In the genomic region with DNA sequence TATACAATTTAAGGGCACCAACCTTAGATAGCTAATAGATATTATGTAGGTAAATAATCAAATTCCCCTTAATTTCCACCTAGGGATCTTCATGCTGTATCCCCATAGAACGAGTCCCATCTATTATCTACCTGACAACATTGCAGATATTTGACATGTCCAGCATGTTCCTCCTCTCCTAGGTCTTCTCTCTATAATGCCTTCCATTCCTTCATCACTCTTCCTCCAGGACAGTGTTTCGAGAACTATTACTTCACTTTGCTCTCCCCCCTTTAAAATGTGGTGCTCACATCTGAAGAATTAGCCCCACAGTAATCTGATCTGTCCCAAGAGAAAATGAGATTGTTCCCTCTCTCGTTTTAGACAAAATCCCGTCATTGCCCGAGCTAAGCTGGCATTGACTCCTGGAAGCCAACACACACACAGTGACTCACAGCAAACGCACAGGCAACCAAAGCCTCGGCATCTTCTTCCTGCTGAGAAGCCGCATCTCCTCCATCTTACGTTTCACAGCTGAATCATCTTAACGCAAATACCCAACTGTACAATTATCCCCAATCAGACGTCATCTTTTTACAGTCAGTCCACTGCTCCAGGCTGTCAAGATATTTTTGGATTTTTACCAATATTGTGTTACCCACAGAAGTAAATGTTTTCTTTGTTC, we compare ENCODE assay signal across 12 cellular contexts.
DNase-seq lines count a peak whose midpoint lies in the region; ATAC-seq and TF ChIP-seq lines count a peak whose summit lies in the region.
"Had no signal": no experiment of that assay in that cellular context is flagged by ENCODE, and none has a peak within 500 bp of the region (broad histone marks: within the 10 kb centered on the region; RNA-seq: fewer than 3 reads in every experiment).

No MANE protein-coding gene starts in this region.

- H4K8ac ChIP-seq in trophoblast cell (ENCODE audit: low read depth, low read length): no peak overlapping the region

- H3K4me1 ChIP-seq in trophoblast cell (ENCODE audit: control insufficient read depth in 1 of 2, insufficient read depth in 2 of 2, low read length in 2 of 2) (peaks cover 10 to 13% of the 10 kb centered on the region in 2 experiments), stomach (no peaks in the 10 kb centered on the region)

- no peak for ATAC-seq in GM18517 (IDR thresholded peaks at IDR 0.05; ENCODE audit: unreplicated experiment)
- ATAC-seq: activated CD8-positive, alpha-beta memory T cell treated with anti-CD3 and anti-CD28 coated beads, Interleukin-2, amount 10 ng/mL, durations not matched to agents 7 days and 5 days; T-helper 17 cell had no signal

- TF ChIP-seq CTCF in cardiac fibroblast (IDR thresholded peaks at IDR 0.05; ENCODE audit: low read depth, low read length) (no peak), stomach (IDR thresholded peaks at IDR 0.05) (no peak)

- H3K9me3 ChIP-seq in trophoblast cell (ENCODE audit: insufficient read depth, low read depth, low read length) (peaks cover 4% of the 10 kb centered on the region), stomach (peaks cover 0 to 7% (median 5%) of the 10 kb centered on the region in 4 donors)

- H4K91ac ChIP-seq in trophoblast cell (ENCODE audit: low read depth, low read length): no peak overlapping the region

- no peak for TF ChIP-seq POLR2A in stomach (IDR thresholded peaks at IDR 0.05)

- H3K4me3 ChIP-seq in cardiac fibroblast (replicated peaks in 1 of 2; ENCODE audit: low read depth in 2 of 2, low read length in 2 of 2) (no peak overlapping the region), trophoblast cell (ENCODE audit: low read depth, low read length) (no peak overlapping the region), stomach (no peak overlapping the region), H7 (ENCODE audit: insufficient read depth, low read depth, low read length) (no peak overlapping the region)

- TF ChIP-seq EP300 in stomach (IDR thresholded peaks at IDR 0.05): no peak

- intact Hi-C loops in stomach (cut with DNase I; ENCODE audit: low total_unique reads): no loop called here

- H3K27me3 ChIP-seq in trophoblast cell (ENCODE audit: insufficient read depth, low read length) (no peaks in the 10 kb centered on the region), stomach (peaks cover 0 to 4% (median 2%) of the 10 kb centered on the region in 3 donors), H7 (ENCODE audit: control insufficient read depth, insufficient read depth, low read length) (no peaks in the 10 kb centered on the region)

- H2AFZ ChIP-seq in trophoblast cell (ENCODE audit: insufficient read depth, low read length, poor library complexity): no peak overlapping the region

- H4K12ac ChIP-seq in trophoblast cell (ENCODE audit: low read depth, low read length): no peak overlapping the region

- no peak overlapping the region for H3K27ac ChIP-seq in trophoblast cell (ENCODE audit: low read depth, low read length)
- H3K27ac ChIP-seq in stomach: no peak overlapping the region

- H3K4me2 ChIP-seq in trophoblast cell (ENCODE audit: low read length): no peak overlapping the region

- no peak overlapping the region for H2BK5ac ChIP-seq in trophoblast cell (ENCODE audit: low read depth, low read length, poor library complexity)

- H2AK5ac ChIP-seq in trophoblast cell (ENCODE audit: low read length): no peak overlapping the region

- H3K79me1 ChIP-seq in trophoblast cell (ENCODE audit: low read length): peaks cover 6% of the 10 kb centered on the region

- no peak overlapping the region for H3K23ac ChIP-seq in trophoblast cell (ENCODE audit: low read length)

- no peak overlapping the region for H2BK12ac ChIP-seq in trophoblast cell (ENCODE audit: low read length)

- H2BK120ac ChIP-seq in trophoblast cell (ENCODE audit: insufficient read depth, low read length, poor library complexity): no peak overlapping the region

- no peak overlapping the region for H3K9ac ChIP-seq in trophoblast cell (ENCODE audit: low read length)

- H3K36me3 ChIP-seq in trophoblast cell (ENCODE audit: control insufficient read depth in 1 of 2, insufficient read depth in 2 of 2, low read length in 2 of 2): no peaks in the 10 kb centered on the region
- no peaks in the 10 kb centered on the region for H3K36me3 ChIP-seq in stomach
- H3K36me3 ChIP-seq in H7 (replicated peaks; ENCODE audit: control insufficient read depth, insufficient read depth, low read length): no peaks in the 10 kb centered on the region

- H3K79me2 ChIP-seq in trophoblast cell (ENCODE audit: control insufficient read depth, insufficient read depth, low read length, poor library complexity): no peaks in the 10 kb centered on the region

- WGBS in trophoblast cell (ENCODE audit: extremely low coverage, insufficient coverage, insufficient read length): no CpG with 5 or more reads among the region's 11 CpGs
- 62 to 71% (median 68%) methylated on average over 11 of the region's 11 CpGs for WGBS in stomach, 5 donors

- H3K4ac ChIP-seq in trophoblast cell (ENCODE audit: low read depth, low read length): no peak overlapping the region

- DNase-seq in GM04503 (ENCODE audit: low read depth) (peak; percentile 60), NCI-H446 treated with DMSO at 0.1 percent for 48 hours (lab: John Stamatoyannopoulos, UW) (peak; percentile 10), cardiac fibroblast (ENCODE audit: low read depth in 2 of 2) (peak; percentile 65 to 94), trophoblast cell (peak; percentile 52 to 61), putamen (ENCODE audit: low spot score) (no peak), stomach (no peak), H7 (no peak)
- DNase-seq: activated CD8-positive, alpha-beta memory T cell treated with anti-CD3 and anti-CD28 coated beads, Interleukin-2, amount 10 ng/mL, durations not matched to agents 7 days and 5 days; GDM1; NCI-H510A treated with DMSO at 0.1 percent for 48 hours; T-helper 17 cell had no signal

- no peak overlapping the region for H3K18ac ChIP-seq in trophoblast cell (ENCODE audit: low read length)

- no peak overlapping the region for H3K14ac ChIP-seq in trophoblast cell (ENCODE audit: low read length)

Comparison
In these comparisons a context has a peak if more than half of its experiments do, and no peak if none do; other contexts are left out.
1. DNase-seq: peak in GM04503 (single experiment), NCI-H446 treated with DMSO at 0.1 percent for 48 hours (single experiment), cardiac fibroblast (2 of 2) and trophoblast cell (2 of 2); none in putamen (single experiment), stomach (single experiment) and H7 (single experiment).